Comparison of ENCODE assay signal across 8 cellular contexts in the genomic region with DNA sequence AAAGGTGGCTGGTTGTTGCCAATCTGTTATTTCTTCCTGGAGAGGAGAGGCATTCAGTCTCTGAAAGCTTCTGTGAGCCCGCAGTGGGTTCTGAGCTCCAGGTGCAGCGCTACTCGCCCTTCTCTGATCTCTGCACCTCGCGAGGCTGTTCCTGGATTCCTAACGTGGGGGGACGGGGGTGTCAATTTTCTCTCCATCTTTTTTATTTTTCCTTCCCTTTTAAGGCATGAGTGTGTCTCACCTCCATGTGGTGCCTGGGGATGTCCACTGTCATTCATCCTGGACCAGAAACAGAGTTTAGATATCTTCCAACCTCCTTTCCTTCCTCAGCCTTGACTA. TPM values are rescaled to one million over a fixed set of nuclear protein-coding genes. Genes with fewer than 3 reads are reported as not detected.
A peak's percentile ranks its signal among the peaks of the same experiment; 100 is the strongest.
DNase-seq lines count a peak whose midpoint lies in the region; ATAC-seq, FAIRE-seq and TF ChIP-seq lines count a peak whose summit lies in the region.

No MANE protein-coding gene starts in this region.

- peaks cover 15 to 41% of the 10 kb centered on the region in 2 donors for H3K36me3 Mint-ChIP-seq in activated T-cell treated with anti-CD3 and anti-CD28 coated beads, Interleukin-2, amount 50 U/mL, for 72 hours (ENCODE audit: insufficient read depth in 2 of 2)

- POLR2A ChIA-PET in GM12878 (lab: Charles Lee) = interaction anchor here (1.0 kb wide), 1 partner anchor 48 kb away, joined by 4 read pairs; a partner anchor contains a TSS

- no peak for TF ChIP-seq EP300 in GM12878 (IDR thresholded peaks at IDR 0.05; ENCODE audit: borderline replicate concordance in 1 of 2, control insufficient read depth in 1 of 2, low read depth in 2 of 2, low read length in 2 of 2)

- H3K27ac Mint-ChIP-seq in activated T-cell treated with anti-CD3 and anti-CD28 coated beads, Interleukin-2, amount 50 U/mL, for 72 hours = peak overlapping the region; percentile 80

- CTCF ChIA-PET in GM12878 (lab: Yijun Ruan, JAX) = interaction anchor here (2.0 kb wide), 1 partner anchor 44 kb away, joined by 7 read pairs; a partner anchor contains a TSS

- H3K27me3 ChIP-seq in GM12878 (replicated peaks in 1 of 2; ENCODE audit: control insufficient read depth in 2 of 2, insufficient read depth in 2 of 2, low read length in 1 of 2) (no peaks in the 10 kb centered on the region), testis (no peaks in the 10 kb centered on the region)

- H3K4me1 ChIP-seq in GM12878 (ENCODE audit: control insufficient read depth, insufficient read depth, low read length) (no peaks in the 10 kb centered on the region), testis (no peaks in the 10 kb centered on the region)

- H3K36me3 ChIP-seq in GM12878 (ENCODE audit: control insufficient read depth in 2 of 2, insufficient read depth in 2 of 2, low read length in 1 of 2) = no peaks in the 10 kb centered on the region
- H3K36me3 ChIP-seq in testis (ENCODE audit: low read depth, missing control alignments) = no peaks in the 10 kb centered on the region

- WGBS in GM12878 (ENCODE audit: insufficient coverage, insufficient replicate concordance, low lambda C conversion rate, missing lambda C conversion rate) = 70% methylated on average over 7 of the region's 7 CpGs
- 10% methylated on average over 7 of the region's 7 CpGs for WGBS in testis, 2 donors

- H3K4me2 ChIP-seq in GM12878 (ENCODE audit: control insufficient read depth, insufficient read depth) = peak overlapping the region; percentile 64

- in situ Hi-C loops in GM12878 (cut with MboI) = no loop called here

- no peaks in the 10 kb centered on the region for H3K79me2 ChIP-seq in GM12878 (ENCODE audit: control insufficient read depth, insufficient read depth, low read length)

- H3K9me3 ChIP-seq in GM12878 (replicated peaks; ENCODE audit: control insufficient read depth, insufficient read depth, low read length) (no peaks in the 10 kb centered on the region; the same call in 1 of the 3 replicates), testis (no peaks in the 10 kb centered on the region)

- FAIRE-seq in GM12878 (lab: Jason Lieb, UNC) = no peak
- no peak for FAIRE-seq in RCC 7860 (lab: Jason Lieb, UNC)

- H3K4me3 ChIP-seq in GM12878 (peak overlapping the region; percentile 72), testis (peak overlapping the region; percentile 41 to 51)

- no TSS peak for BruUV-seq in GM12878 (replicated peaks; lab: Mats Ljungman, UMichigan)

- H2AFZ ChIP-seq in GM12878 (ENCODE audit: control insufficient read depth, low read depth, low read length) = peak overlapping the region; percentile 86

- H3K9me3 Mint-ChIP-seq in activated T-cell treated with anti-CD3 and anti-CD28 coated beads, Interleukin-2, amount 50 U/mL, for 72 hours = peaks cover 30 to 31% of the 10 kb centered on the region in 2 donors

- peak overlapping the region; percentile 15; the same call in 1 of the 2 replicates for H3K9ac ChIP-seq in GM12878 (ENCODE audit: control insufficient read depth, insufficient read depth, low read length)

- no peak overlapping the region for H3K27ac ChIP-seq in GM12878 (ENCODE audit: control insufficient read depth, insufficient read depth)
- H3K27ac ChIP-seq in testis = no peak overlapping the region

- no peaks in the 10 kb centered on the region for H4K20me1 ChIP-seq in GM12878 (ENCODE audit: control insufficient read depth, insufficient read depth)

- SMC1A ChIA-PET in GM12878 (lab: Charles Lee; ENCODE audit: uncharacterized antibody, unreplicated experiment) = interaction anchor here (1.1 to 1.5 kb wide), 2 partner anchors 42 to 146 kb away, joined by 4 read pairs; no protein-coding TSS in a partner anchor

- intact Hi-C loops in GM12878 (cut with micrococcal nuclease; ENCODE audit: unreplicated experiment) = loop anchor here (10.0 kb wide), 1 partner anchor 96 kb away; a partner anchor contains a TSS
- intact Hi-C loops in testis (cut with DNase I; ENCODE audit: low total_unique reads) = no loop called here

- H3K4me1 Mint-ChIP-seq in activated T-cell treated with anti-CD3 and anti-CD28 coated beads, Interleukin-2, amount 50 U/mL, for 72 hours (ENCODE audit: low read depth) = peaks cover 15% of the 10 kb centered on the region

- TF ChIP-seq POLR2A in GM12878 (IDR thresholded peaks at IDR 0.05; ENCODE audit: low read depth, low read length) (no peak), testis (IDR thresholded peaks at IDR 0.05) (no peak)

- RAD21 ChIA-PET in GM12878 (lab: Charles Lee; ENCODE audit: unreplicated experiment) = interaction anchor here (1.3 kb wide), 1 partner anchor 43 kb away, joined by 3 read pairs; no protein-coding TSS in a partner anchor

- ATAC-seq in activated T-cell treated with anti-CD3 and anti-CD28 coated beads, Interleukin-2, amount 50 U/mL, for 72 hours (replicated peaks in 1 of 2) = peak in 1 of 2 donors; percentile 3
- ATAC-seq in GM12878 (peak; percentile 27), GM21529 (IDR thresholded peaks at IDR 0.05; ENCODE audit: unreplicated experiment) (no peak)

- TF ChIP-seq RAD21 in GM12878 (IDR thresholded peaks at IDR 0.05; ENCODE audit: insufficient read depth, low read depth, low read length) = no peak

- no peaks in the 10 kb centered on the region for H3K27me3 Mint-ChIP-seq in activated T-cell treated with anti-CD3 and anti-CD28 coated beads, Interleukin-2, amount 50 U/mL, for 72 hours (ENCODE audit: low read depth)

- no peak for TF ChIP-seq CTCF in GM12878 (IDR thresholded peaks at IDR 0.05 in 2 of 3, conservative IDR thresholded peaks at IDR 0.05 in 1 of 3; ENCODE audit: control insufficient read depth in 2 of 3, extremely low read depth in 1 of 3, insufficient read depth in 1 of 3, low read depth in 3 of 3, low read length in 3 of 3)
- no peak for TF ChIP-seq CTCF in testis (IDR thresholded peaks at IDR 0.05)

- peak overlapping the region; percentile 82 to 88 for H3K4me3 Mint-ChIP-seq in activated T-cell treated with anti-CD3 and anti-CD28 coated beads, Interleukin-2, amount 50 U/mL, for 72 hours

- no peak for DNase-seq in activated T-cell treated with anti-CD3 and anti-CD28 coated beads, Interleukin-2, amount 50 U/mL, for 72 hours
- no peak for DNase-seq in activated T-cell treated with anti-CD3 and anti-CD28 coated beads, Interleukin-2, amount 50 U/mL, for 48 hours
- DNase-seq in GM12878 (ENCODE audit: low read depth, low spot score) (no peak), iPS-NIHi7 (ENCODE audit: extremely low spot score) (peak; percentile 33), testis (no peak), NCI-H1048 (lab: John Stamatoyannopoulos, UW) (no peak), RCC 7860 (ENCODE audit: low spot score) (no peak)

RNA-seq across cellular contexts. Expression of a gene that starts 0.6 kb away (rescaled TPM):
- total RNA-seq in activated T-cell treated with anti-CD3 and anti-CD28 coated beads, Interleukin-2, amount 50 U/mL, for 72 hours = under 1 TPM; 0.28 to 0.38 TPM
- total RNA-seq in GM12878 (2013; cell fraction: nucleolus; rRNA removed) = 4.7 and 6.1 TPM in 2 replicates
- total RNA-seq in GM12878 (2014; rRNA removed) (0.23 and 0.54 TPM in 2 replicates), GM12878 (2014; rRNA removed; fragmentation: Illumina TruSeq; extraction: Trizol) (0.32 and 0.63 TPM in 2 replicates), GM12878 (2021) (0.19 and 0.26 TPM in 2 replicates), testis (10 to 100 TPM in 1 of 2 donors, 1 to 10 TPM in 1; 6.4 to 11.6 TPM)
- polyA plus RNA-seq in GM12878 (2011; ENCODE audit: low read depth) = 0.54 TPM
- polyA plus RNA-seq in GM12878 (2011; rRNA removed) (1.5 and 1.8 TPM in 2 replicates), GM12878 (2014; fragmentation: Illumina TruSeq; extraction: Trizol) (0.06 and 0.32 TPM in 2 replicates), GM12878 (2014; fragmentation: Nextera tagmentation; extraction: Ambion mirVana) (under 1 TPM; 0.35 to 0.46 TPM), GM12878 (2014; rRNA removed) (0.29 and 0.67 TPM in 2 replicates), GM12878 (2016; fragmentation: Nextera tagmentation; extraction: Ambion mirVana) (1 to 10 TPM in 1 of 2 experiments, under 1 TPM in 1; 0.93 to 1.0 TPM), testis (ENCODE audit: insufficient read depth, low read depth, low replicate concordance) (27.7 TPM)
- polyA plus RNA-seq in GM12878 (2011; cell fraction: cytosol; rRNA removed) = 0.69 and 0.75 TPM in 2 replicates
- polyA plus RNA-seq in GM12878 (2011; cell fraction: nucleus; rRNA removed) = 2.0 and 2.8 TPM in 2 replicates
- 0.92 and 0.94 TPM in 2 replicates for polyA plus RNA-seq in GM12878 (2012)
- 3.5 and 4.2 TPM in 2 replicates for polyA minus RNA-seq in GM12878 (2011; rRNA and poly(A)+ RNA removed)
- 1.3 and 1.8 TPM in 2 replicates for polyA minus RNA-seq in GM12878 (2011; cell fraction: cytosol; rRNA and poly(A)+ RNA removed)
- polyA minus RNA-seq in GM12878 (2011; cell fraction: nucleus; rRNA and poly(A)+ RNA removed) = 3.7 and 5.5 TPM in 2 replicates

RNA-seq across cellular contexts. Expression of a gene that starts 44.5 kb away (rescaled TPM):
- total RNA-seq in activated T-cell treated with anti-CD3 and anti-CD28 coated beads, Interleukin-2, amount 50 U/mL, for 72 hours = 1 to 10 TPM; 4.7 to 6.2 TPM
- total RNA-seq in GM12878 (2013; cell fraction: nucleolus; rRNA removed) = 88.3 and 93.4 TPM in 2 replicates
- 4.7 and 5.9 TPM in 2 replicates for total RNA-seq in GM12878 (2014; rRNA removed)
- total RNA-seq in GM12878 (2014; rRNA removed; fragmentation: Illumina TruSeq; extraction: Trizol) = 7.0 and 7.4 TPM in 2 replicates
- total RNA-seq in GM12878 (2021) = 3.9 and 4.8 TPM in 2 replicates
- 3.0 TPM for polyA plus RNA-seq in GM12878 (2011; ENCODE audit: low read depth)
- polyA plus RNA-seq in GM12878 (2011; rRNA removed) = 9.0 and 12.2 TPM in 2 replicates
- 3.7 and 6.0 TPM in 2 replicates for polyA plus RNA-seq in GM12878 (2011; cell fraction: cytosol; rRNA removed)
- polyA plus RNA-seq in GM12878 (2011; cell fraction: nucleus; rRNA removed) = 9.1 and 10.8 TPM in 2 replicates
- polyA plus RNA-seq in GM12878 (2012) = 2.5 and 4.0 TPM in 2 replicates
- polyA plus RNA-seq in GM12878 (2014; fragmentation: Illumina TruSeq; extraction: Trizol) = 4.1 and 7.5 TPM in 2 replicates
- 1 to 10 TPM; 2.8 to 5.0 TPM for polyA plus RNA-seq in GM12878 (2014; fragmentation: Nextera tagmentation; extraction: Ambion mirVana)
- polyA plus RNA-seq in GM12878 (2014; rRNA removed) = 2.7 and 4.0 TPM in 2 replicates
- polyA plus RNA-seq in GM12878 (2016; fragmentation: Nextera tagmentation; extraction: Ambion mirVana) = 1 to 10 TPM; 3.6 to 4.9 TPM
- polyA minus RNA-seq in GM12878 (2011; rRNA and poly(A)+ RNA removed) = 16.0 and 17.0 TPM in 2 replicates
- polyA minus RNA-seq in GM12878 (2011; cell fraction: cytosol; rRNA and poly(A)+ RNA removed) = 2.1 and 3.4 TPM in 2 replicates
- 16.8 and 23.8 TPM in 2 replicates for polyA minus RNA-seq in GM12878 (2011; cell fraction: nucleus; rRNA and poly(A)+ RNA removed)
- 10 to 100 TPM; 11.1 to 12.1 TPM for total RNA-seq in testis
- 4.6 TPM for polyA plus RNA-seq in testis (ENCODE audit: insufficient read depth, low read depth, low replicate concordance)

RNA-seq across cellular contexts. Expression of a gene that starts 48.0 kb away (rescaled TPM):
- total RNA-seq in activated T-cell treated with anti-CD3 and anti-CD28 coated beads, Interleukin-2, amount 50 U/mL, for 72 hours = 10 to 100 TPM; 31.5 to 36.6 TPM
- 91.6 and 99.4 TPM in 2 replicates for total RNA-seq in GM12878 (2013; cell fraction: nucleolus; rRNA removed)
- total RNA-seq in GM12878 (2014; rRNA removed) = 14.7 and 15.0 TPM in 2 replicates
- 22.4 and 22.9 TPM in 2 replicates for total RNA-seq in GM12878 (2014; rRNA removed; fragmentation: Illumina TruSeq; extraction: Trizol)
- 17.2 and 20.9 TPM in 2 replicates for total RNA-seq in GM12878 (2021)
- 13.9 TPM for polyA plus RNA-seq in GM12878 (2011; ENCODE audit: low read depth)
- polyA plus RNA-seq in GM12878 (2011; rRNA removed) = 19.3 and 24.2 TPM in 2 replicates
- polyA plus RNA-seq in GM12878 (2011; cell fraction: cytosol; rRNA removed) = 8.7 and 8.9 TPM in 2 replicates
- polyA plus RNA-seq in GM12878 (2011; cell fraction: nucleus; rRNA removed) = 19.5 and 21.5 TPM in 2 replicates
- 13.0 and 13.3 TPM in 2 replicates for polyA plus RNA-seq in GM12878 (2012)
- polyA plus RNA-seq in GM12878 (2014; fragmentation: Illumina TruSeq; extraction: Trizol) = 16.0 and 17.2 TPM in 2 replicates
- 1 to 10 TPM; 4.3 to 5.1 TPM for polyA plus RNA-seq in GM12878 (2014; fragmentation: Nextera tagmentation; extraction: Ambion mirVana)
- polyA plus RNA-seq in GM12878 (2014; rRNA removed) = 9.8 and 10.8 TPM in 2 replicates
- polyA plus RNA-seq in GM12878 (2016; fragmentation: Nextera tagmentation; extraction: Ambion mirVana) = 10 to 100 TPM; 10.9 to 11.0 TPM
- 30.9 and 31.1 TPM in 2 replicates for polyA minus RNA-seq in GM12878 (2011; rRNA and poly(A)+ RNA removed)
- 5.5 and 9.8 TPM in 2 replicates for polyA minus RNA-seq in GM12878 (2011; cell fraction: cytosol; rRNA and poly(A)+ RNA removed)
- polyA minus RNA-seq in GM12878 (2011; cell fraction: nucleus; rRNA and poly(A)+ RNA removed) = 30.9 and 49.3 TPM in 2 replicates
- total RNA-seq in testis = 10 to 100 TPM; 19.8 to 25.0 TPM
- polyA plus RNA-seq in testis (ENCODE audit: insufficient read depth, low read depth, low replicate concordance) = 12.8 TPM
